8 cellular contexts compared by ENCODE assay signal in the genomic region with DNA sequence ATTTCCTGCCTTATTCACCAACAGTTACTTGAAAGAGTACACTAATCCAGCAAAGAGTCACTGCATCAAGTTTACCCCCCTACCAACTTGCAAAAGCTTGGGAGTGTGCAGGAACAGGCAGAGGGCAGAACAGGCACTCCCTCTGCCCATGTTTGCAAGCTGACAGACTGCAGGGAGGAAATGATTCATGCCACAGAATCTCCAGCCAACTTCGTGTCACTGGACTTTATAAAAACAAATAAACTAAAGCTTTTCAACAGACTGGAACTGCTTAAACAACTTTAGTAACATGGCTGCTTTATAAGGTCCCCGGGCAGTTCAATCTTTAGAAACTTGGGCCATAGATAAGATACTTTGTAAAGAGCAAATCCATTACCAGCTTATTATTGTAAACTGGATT.
DNase-seq lines count a peak whose midpoint lies in the region; ATAC-seq and TF ChIP-seq lines count a peak whose summit lies in the region.

No MANE protein-coding gene starts in this region.

- TF ChIP-seq CTCF in mesothelial cell of epicardium (IDR thresholded peaks at IDR 0.05; ENCODE audit: unreplicated experiment), result no peak
- TF ChIP-seq CTCF in BE2C (IDR thresholded peaks at IDR 0.05; ENCODE audit: low read depth, low read length), result no peak

- H3K4me1 ChIP-seq in BE2C, result no peaks in the 10 kb centered on the region

- no peaks in the 10 kb centered on the region for H3K36me3 ChIP-seq in BE2C

- peaks cover 5% of the 10 kb centered on the region for H3K27me3 Mint-ChIP-seq in mesothelial cell of epicardium (ENCODE audit: low read depth)

- H3K4me3 ChIP-seq in BE2C (ENCODE audit: low read depth, low read length), result no peak overlapping the region

- no peaks in the 10 kb centered on the region for H3K27me3 ChIP-seq in BE2C

- H3K4me1 Mint-ChIP-seq in mesothelial cell of epicardium, result peaks cover 13% of the 10 kb centered on the region

- peak overlapping the region; percentile 6 for H3K27ac Mint-ChIP-seq in mesothelial cell of epicardium

- H3K36me3 Mint-ChIP-seq in mesothelial cell of epicardium, result no peaks in the 10 kb centered on the region

- H3K9me3 Mint-ChIP-seq in mesothelial cell of epicardium, result no peaks in the 10 kb centered on the region

- H3K4me3 Mint-ChIP-seq in mesothelial cell of epicardium, result no peak overlapping the region

- no peak for ATAC-seq in HG03432 (IDR thresholded peaks at IDR 0.05; ENCODE audit: unreplicated experiment)

- no peaks in the 10 kb centered on the region for H3K9me3 ChIP-seq in BE2C

- DNase-seq in AG08396 (ENCODE audit: low spot score) (peak; percentile 51), NCI-H460 (ENCODE audit: extremely low read depth, low read depth) (peak; percentile 72), dermis microvascular lymphatic vessel endothelial cell (ENCODE audit: low read depth in 2 of 2) (peak; percentile 89 to 96), mesothelial cell of epicardium (ENCODE audit: low spot score in 2 of 2, unreplicated experiment in 2 of 2) (no peak), SHP77 treated with DMSO at 0.1 percent for 48 hours (lab: John Stamatoyannopoulos, UW) (no peak), NCI-H748 (lab: John Stamatoyannopoulos, UW; ENCODE audit: unreplicated experiment) (no peak), BE2C (no peak)

Comparison
In these comparisons a context has a peak if more than half of its experiments do, and no peak if none do; other contexts are left out.
1. DNase-seq: peak in AG08396 (single experiment), NCI-H460 (single experiment) and dermis microvascular lymphatic vessel endothelial cell (2 of 2); none in mesothelial cell of epicardium (0 of 2), SHP77 treated with DMSO at 0.1 percent for 48 hours (single experiment), NCI-H748 (single experiment) and BE2C (single experiment).